In genomic region chr12:88944403-88944802, GRCh38 we compare ENCODE assay signal across 13 cellular contexts.
DNase-seq lines count a peak whose midpoint lies in the region; ATAC-seq and TF ChIP-seq lines count a peak whose summit lies in the region.
"Had no signal": no experiment of that assay in that cellular context is flagged by ENCODE, and none has a peak within 500 bp of the region (broad histone marks: within the 10 kb centered on the region; RNA-seq: fewer than 3 reads in every experiment).

No MANE protein-coding gene starts in this region.

- no peak overlapping the region for H2BK12ac ChIP-seq in mesenchymal stem cell (ENCODE audit: low read length in 2 of 2)

- H3K36me3 ChIP-seq in KMS-11 (ENCODE audit: insufficient read depth) (no peaks in the 10 kb centered on the region), mesenchymal stem cell (ENCODE audit: control insufficient read depth in 1 of 2, insufficient read depth in 2 of 2, low read depth in 1 of 2, low read length in 2 of 2) (no peaks in the 10 kb centered on the region)
- H3K36me3 ChIP-seq: upper lobe of right lung had no signal

- H2AK5ac ChIP-seq in mesenchymal stem cell (ENCODE audit: low read length, severe bottlenecking) = no peak overlapping the region

- H3K18ac ChIP-seq in mesenchymal stem cell (ENCODE audit: low read depth in 1 of 2, low read length in 2 of 2) = no peak overlapping the region

- no peaks in the 10 kb centered on the region for H3K79me2 ChIP-seq in KMS-11 (ENCODE audit: insufficient read depth, low read depth)

- no peak for ATAC-seq in GM18870 (IDR thresholded peaks at IDR 0.05; ENCODE audit: unreplicated experiment)
- ATAC-seq: activated CD8-positive, alpha-beta T cell treated with anti-CD3 and anti-CD28 coated beads for 36 hours; upper lobe of right lung had no signal

- H3K4me3 ChIP-seq in KMS-11 (IDR thresholded peaks at IDR 0.05; ENCODE audit: insufficient read depth, low read depth, low read length) = no peak overlapping the region
- no peak overlapping the region for H3K4me3 ChIP-seq in mesenchymal stem cell (ENCODE audit: insufficient read depth in 1 of 2, low read depth in 1 of 2, low read length in 2 of 2)
- H3K4me3 ChIP-seq: skin epidermis, upper lobe of right lung had no signal

- H4K20me1 ChIP-seq in KMS-11 (ENCODE audit: insufficient read depth) = no peaks in the 10 kb centered on the region

- H3K14ac ChIP-seq in mesenchymal stem cell (ENCODE audit: low read length in 2 of 2) = no peak overlapping the region

- H2BK5ac ChIP-seq in mesenchymal stem cell (ENCODE audit: low read depth, low read length, poor library complexity, severe bottlenecking) = no peak overlapping the region

- H3K27ac ChIP-seq in KMS-11 (peak overlapping the region; percentile 86), mesenchymal stem cell (ENCODE audit: low read length, poor library complexity, severe bottlenecking) (no peak overlapping the region)
- H3K27ac ChIP-seq: skin epidermis, upper lobe of right lung had no signal

- no peak overlapping the region for H3K23ac ChIP-seq in mesenchymal stem cell (ENCODE audit: low read length in 2 of 2)

- TF ChIP-seq CTCF in KMS-11 (conservative IDR thresholded peaks at IDR 0.05; ENCODE audit: low read depth, low read length) = no peak

- H2BK120ac ChIP-seq in mesenchymal stem cell (ENCODE audit: low read depth, low read length) = no peak overlapping the region

- DNase-seq in ELR (ENCODE audit: low read depth) (peak; percentile 87), astrocyte of the hippocampus (ENCODE audit: low read depth, low spot score) (peak; percentile 39), mesenchymal stem cell (peak; percentile 47), kidney glomerular epithelial cell (lab: John Stamatoyannopoulos, UW) (no peak), COLO668 (lab: John Stamatoyannopoulos, UW; ENCODE audit: unreplicated experiment) (no peak)
- DNase-seq: activated CD8-positive, alpha-beta T cell treated with anti-CD3 and anti-CD28 coated beads for 36 hours; DMS79; naive B cell; NCI-H82; upper lobe of right lung had no signal

- H3K9me3 ChIP-seq in mesenchymal stem cell (ENCODE audit: control insufficient read depth, low read length) = no peaks in the 10 kb centered on the region
- H3K9me3 ChIP-seq: upper lobe of right lung had no signal

- H3K79me1 ChIP-seq in mesenchymal stem cell (replicated peaks; ENCODE audit: low read length, poor library complexity, severe bottlenecking) = no peaks in the 10 kb centered on the region

- no peak overlapping the region for H4K91ac ChIP-seq in mesenchymal stem cell (ENCODE audit: low read length)

- H4K8ac ChIP-seq in mesenchymal stem cell (ENCODE audit: low read length) = no peak overlapping the region

- no peak overlapping the region for H2BK15ac ChIP-seq in mesenchymal stem cell (ENCODE audit: low read depth, poor library complexity, severe bottlenecking)

- peak overlapping the region; percentile 44; the same call in 1 of the 2 replicates for H3K9ac ChIP-seq in KMS-11
- no peak overlapping the region for H3K9ac ChIP-seq in mesenchymal stem cell (ENCODE audit: low read length)

- H3K4me1 ChIP-seq in KMS-11 (ENCODE audit: low read depth, poor library complexity, severe bottlenecking) (peaks cover 59% of the 10 kb centered on the region), mesenchymal stem cell (ENCODE audit: control insufficient read depth, insufficient read depth, low read depth, low read length) (no peaks in the 10 kb centered on the region)

- peak overlapping the region; percentile 46; the same call in 1 of the 2 replicates for H2AFZ ChIP-seq in KMS-11 (ENCODE audit: low read depth)
- H2AFZ ChIP-seq in mesenchymal stem cell (ENCODE audit: low read depth, low read length) = no peak overlapping the region

- H3K27me3 ChIP-seq in KMS-11 (ENCODE audit: insufficient read depth, low read depth) = no peaks in the 10 kb centered on the region
- no peaks in the 10 kb centered on the region for H3K27me3 ChIP-seq in mesenchymal stem cell (ENCODE audit: control insufficient read depth in 1 of 2, insufficient read depth in 1 of 2, low read length in 2 of 2)
- H3K27me3 ChIP-seq: upper lobe of right lung had no signal

- WGBS in mesenchymal stem cell = 0% methylated on average over 2 of the region's 3 CpGs

- H3K4me2 ChIP-seq in KMS-11 (peak overlapping the region; percentile 78), mesenchymal stem cell (ENCODE audit: low read length, poor library complexity, severe bottlenecking) (no peak overlapping the region)

- no peak overlapping the region for H3K4ac ChIP-seq in mesenchymal stem cell (ENCODE audit: low read depth in 1 of 2, low read length in 2 of 2)

Comparison
In these comparisons a context has a peak if more than half of its experiments do, and no peak if none do; other contexts are left out.
1. DNase-seq: peak in ELR (single experiment), astrocyte of the hippocampus (single experiment) and mesenchymal stem cell (single experiment); none in kidney glomerular epithelial cell (single experiment) and COLO668 (single experiment).